Comparison of ENCODE assay signal across 1 cellular context in the genomic region with DNA sequence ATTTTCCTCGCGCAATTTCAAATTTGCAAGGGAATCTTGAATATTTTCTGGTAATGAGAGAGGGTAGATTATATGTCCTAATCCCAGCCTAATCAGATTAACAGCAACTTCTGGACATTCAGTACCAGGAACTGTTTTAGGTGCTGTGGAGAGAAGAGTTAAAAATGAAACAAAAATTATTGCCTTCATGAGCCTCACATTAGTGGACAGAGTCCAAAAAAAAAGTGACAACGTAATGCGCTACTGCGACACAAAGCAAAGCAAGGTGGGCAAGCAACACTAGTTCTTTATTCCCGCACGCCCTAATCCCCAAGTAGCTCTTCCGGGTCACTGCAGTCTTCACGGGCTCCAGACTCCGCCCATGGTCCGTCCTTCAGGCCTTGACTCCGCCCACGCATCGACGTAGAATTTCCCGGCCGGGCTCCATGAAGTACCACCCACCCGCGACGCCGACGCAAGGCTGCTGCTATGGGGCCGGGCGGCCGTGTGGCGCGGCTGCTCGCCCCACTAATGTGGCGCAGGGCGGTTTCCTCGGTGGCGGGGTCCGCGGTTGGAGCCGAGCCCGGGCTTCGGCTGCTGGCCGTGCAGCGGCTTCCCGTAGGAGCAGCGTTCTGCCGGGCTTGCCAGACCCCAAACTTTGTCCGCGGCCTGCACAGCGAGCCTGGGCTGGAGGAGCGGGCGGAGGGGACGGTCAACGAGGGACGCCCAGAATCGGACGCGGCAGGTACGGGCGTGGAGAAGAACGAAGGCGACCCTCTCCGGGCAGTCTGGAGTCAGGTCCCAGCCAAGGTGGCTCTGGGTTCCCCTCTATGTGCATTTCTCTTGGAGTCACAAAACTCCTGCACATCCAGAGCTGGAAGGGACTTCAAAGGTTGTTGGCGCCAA.
A peak's percentile ranks its signal among the peaks of the same experiment; 100 is the strongest.
TF ChIP-seq lines count a peak whose summit lies in the region.

TSS of gene MALSU1 (plus strand) at position 455 of the 885 bp plus-strand sequence. CDS start at position 469, 14 bp downstream.

TF ChIP-seq in HepG2, 621 proteins besides CTCF, POLR2A, EP300 and RAD21 (continued from another document and continues in another):
- TF ChIP-seq DMTF1 (CRISPR knock-in tag; IDR thresholded peaks at IDR 0.05): no peak
- no peak for TF ChIP-seq SATB2 (CRISPR knock-in tag; IDR thresholded peaks at IDR 0.05)
- no peak for TF ChIP-seq ZNF382 (CRISPR knock-in tag; IDR thresholded peaks at IDR 0.05; ENCODE audit: borderline replicate concordance)
- no peak for TF ChIP-seq ZNF839 (CRISPR knock-in tag; IDR thresholded peaks at IDR 0.05; ENCODE audit: borderline replicate concordance)
- TF ChIP-seq SIN3A (IDR thresholded peaks at IDR 0.05; ENCODE audit: borderline replicate concordance, low read depth, low read length): peak; percentile 70; the same call in 1 of the 2 replicates
- peak; percentile 25; the same call in 1 of the 2 replicates for TF ChIP-seq ARNTL (CRISPR knock-in tag; IDR thresholded peaks at IDR 0.05)
- TF ChIP-seq HOXA5 (CRISPR knock-in tag; IDR thresholded peaks at IDR 0.05): peak; percentile 67; the same call in 1 of the 2 replicates
- TF ChIP-seq, protein P1, sequence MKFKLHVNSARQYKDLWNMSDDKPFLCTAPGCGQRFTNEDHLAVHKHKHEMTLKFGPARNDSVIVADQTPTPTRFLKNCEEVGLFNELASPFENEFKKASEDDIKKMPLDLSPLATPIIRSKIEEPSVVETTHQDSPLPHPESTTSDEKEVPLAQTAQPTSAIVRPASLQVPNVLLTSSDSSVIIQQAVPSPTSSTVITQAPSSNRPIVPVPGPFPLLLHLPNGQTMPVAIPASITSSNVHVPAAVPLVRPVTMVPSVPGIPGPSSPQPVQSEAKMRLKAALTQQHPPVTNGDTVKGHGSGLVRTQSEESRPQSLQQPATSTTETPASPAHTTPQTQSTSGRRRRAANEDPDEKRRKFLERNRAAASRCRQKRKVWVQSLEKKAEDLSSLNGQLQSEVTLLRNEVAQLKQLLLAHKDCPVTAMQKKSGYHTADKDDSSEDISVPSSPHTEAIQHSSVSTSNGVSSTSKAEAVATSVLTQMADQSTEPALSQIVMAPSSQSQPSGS (CRISPR knock-in tag; IDR thresholded peaks at IDR 0.05): peak; percentile 60
- TF ChIP-seq, protein P2, sequence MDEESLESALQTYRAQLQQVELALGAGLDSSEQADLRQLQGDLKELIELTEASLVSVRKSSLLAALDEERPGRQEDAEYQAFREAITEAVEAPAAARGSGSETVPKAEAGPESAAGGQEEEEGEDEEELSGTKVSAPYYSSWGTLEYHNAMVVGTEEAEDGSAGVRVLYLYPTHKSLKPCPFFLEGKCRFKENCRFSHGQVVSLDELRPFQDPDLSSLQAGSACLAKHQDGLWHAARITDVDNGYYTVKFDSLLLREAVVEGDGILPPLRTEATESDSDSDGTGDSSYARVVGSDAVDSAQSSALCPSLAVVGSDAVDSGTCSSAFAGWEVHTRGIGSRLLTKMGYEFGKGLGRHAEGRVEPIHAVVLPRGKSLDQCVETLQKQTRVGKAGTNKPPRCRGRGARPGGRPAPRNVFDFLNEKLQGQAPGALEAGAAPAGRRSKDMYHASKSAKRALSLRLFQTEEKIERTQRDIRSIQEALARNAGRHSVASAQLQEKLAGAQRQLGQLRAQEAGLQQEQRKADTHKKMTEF (CRISPR knock-in tag; IDR thresholded peaks at IDR 0.05): peak; percentile 86
- no peak for TF ChIP-seq TSC22D2 (CRISPR knock-in tag; IDR thresholded peaks at IDR 0.05; ENCODE audit: borderline replicate concordance)
- TF ChIP-seq ZMYM4 (CRISPR knock-in tag; IDR thresholded peaks at IDR 0.05): peak; percentile 67; the same call in 1 of the 2 replicates
- peak; percentile 78; the same call in 1 of the 2 replicates for TF ChIP-seq ZBTB42 (CRISPR knock-in tag; IDR thresholded peaks at IDR 0.05)
- TF ChIP-seq THYN1 (CRISPR knock-in tag; IDR thresholded peaks at IDR 0.05; ENCODE audit: borderline replicate concordance, low read depth): no peak
- peak; percentile 83; the same call in 1 of the 2 replicates for TF ChIP-seq NFKB2 (CRISPR knock-in tag; IDR thresholded peaks at IDR 0.05; ENCODE audit: borderline replicate concordance)
- peak; percentile 57; the same call in 1 of the 2 replicates for TF ChIP-seq ZNF451 (CRISPR knock-in tag; IDR thresholded peaks at IDR 0.05)
- TF ChIP-seq NONO (IDR thresholded peaks at IDR 0.05): no peak
- TF ChIP-seq NONO (CRISPR knock-in tag; conservative IDR thresholded peaks at IDR 0.05): peak; percentile 87
- TF ChIP-seq SOX13 (IDR thresholded peaks at IDR 0.05): no peak
- TF ChIP-seq SOX13 (CRISPR knock-in tag; conservative IDR thresholded peaks at IDR 0.05 in 1 of 2, IDR thresholded peaks at IDR 0.05 in 1 of 2): no peak
- TF ChIP-seq TBX2 (CRISPR knock-in tag; IDR thresholded peaks at IDR 0.05; ENCODE audit: borderline replicate concordance): peak; percentile 92
- no peak for TF ChIP-seq TBX3 (IDR thresholded peaks at IDR 0.05; ENCODE audit: borderline replicate concordance)
- no peak for TF ChIP-seq DNMT1 (CRISPR knock-in tag; IDR thresholded peaks at IDR 0.05)
- TF ChIP-seq STAT5B (CRISPR knock-in tag; IDR thresholded peaks at IDR 0.05): no peak
- TF ChIP-seq FOXK1 (CRISPR knock-in tag; IDR thresholded peaks at IDR 0.05; ENCODE audit: borderline replicate concordance, low read depth): peak; percentile 50; the same call in 1 of the 2 replicates
- no peak for TF ChIP-seq NFE2 (CRISPR knock-in tag; IDR thresholded peaks at IDR 0.05)
- TF ChIP-seq BHLHE40 (IDR thresholded peaks at IDR 0.05; ENCODE audit: low read length): no peak
- peak; percentile 33 for TF ChIP-seq IKZF4 (CRISPR knock-in tag; IDR thresholded peaks at IDR 0.05; ENCODE audit: borderline replicate concordance, low read depth, not compliant biosample characterization)
- peak; percentile 86; the same call in 1 of the 2 replicates for TF ChIP-seq DR1 (CRISPR knock-in tag; IDR thresholded peaks at IDR 0.05)
- TF ChIP-seq, protein P3, sequence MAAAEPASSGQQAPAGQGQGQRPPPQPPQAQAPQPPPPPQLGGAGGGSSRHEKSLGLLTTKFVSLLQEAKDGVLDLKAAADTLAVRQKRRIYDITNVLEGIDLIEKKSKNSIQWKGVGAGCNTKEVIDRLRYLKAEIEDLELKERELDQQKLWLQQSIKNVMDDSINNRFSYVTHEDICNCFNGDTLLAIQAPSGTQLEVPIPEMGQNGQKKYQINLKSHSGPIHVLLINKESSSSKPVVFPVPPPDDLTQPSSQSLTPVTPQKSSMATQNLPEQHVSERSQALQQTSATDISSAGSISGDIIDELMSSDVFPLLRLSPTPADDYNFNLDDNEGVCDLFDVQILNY (CRISPR knock-in tag; conservative IDR thresholded peaks at IDR 0.05): no peak
- peak; percentile 69; the same call in 1 of the 2 replicates for TF ChIP-seq ZNF770 (CRISPR knock-in tag; IDR thresholded peaks at IDR 0.05)
- TF ChIP-seq ZNF841 (CRISPR knock-in tag; IDR thresholded peaks at IDR 0.05; ENCODE audit: borderline replicate concordance): no peak
- TF ChIP-seq, protein P4, sequence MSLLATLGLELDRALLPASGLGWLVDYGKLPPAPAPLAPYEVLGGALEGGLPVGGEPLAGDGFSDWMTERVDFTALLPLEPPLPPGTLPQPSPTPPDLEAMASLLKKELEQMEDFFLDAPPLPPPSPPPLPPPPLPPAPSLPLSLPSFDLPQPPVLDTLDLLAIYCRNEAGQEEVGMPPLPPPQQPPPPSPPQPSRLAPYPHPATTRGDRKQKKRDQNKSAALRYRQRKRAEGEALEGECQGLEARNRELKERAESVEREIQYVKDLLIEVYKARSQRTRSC (CRISPR knock-in tag; IDR thresholded peaks at IDR 0.05; ENCODE audit: low read depth): 0 out of 2 replicates have a peak, but pooled peaks have one; percentile 44
- TF ChIP-seq, protein P5, sequence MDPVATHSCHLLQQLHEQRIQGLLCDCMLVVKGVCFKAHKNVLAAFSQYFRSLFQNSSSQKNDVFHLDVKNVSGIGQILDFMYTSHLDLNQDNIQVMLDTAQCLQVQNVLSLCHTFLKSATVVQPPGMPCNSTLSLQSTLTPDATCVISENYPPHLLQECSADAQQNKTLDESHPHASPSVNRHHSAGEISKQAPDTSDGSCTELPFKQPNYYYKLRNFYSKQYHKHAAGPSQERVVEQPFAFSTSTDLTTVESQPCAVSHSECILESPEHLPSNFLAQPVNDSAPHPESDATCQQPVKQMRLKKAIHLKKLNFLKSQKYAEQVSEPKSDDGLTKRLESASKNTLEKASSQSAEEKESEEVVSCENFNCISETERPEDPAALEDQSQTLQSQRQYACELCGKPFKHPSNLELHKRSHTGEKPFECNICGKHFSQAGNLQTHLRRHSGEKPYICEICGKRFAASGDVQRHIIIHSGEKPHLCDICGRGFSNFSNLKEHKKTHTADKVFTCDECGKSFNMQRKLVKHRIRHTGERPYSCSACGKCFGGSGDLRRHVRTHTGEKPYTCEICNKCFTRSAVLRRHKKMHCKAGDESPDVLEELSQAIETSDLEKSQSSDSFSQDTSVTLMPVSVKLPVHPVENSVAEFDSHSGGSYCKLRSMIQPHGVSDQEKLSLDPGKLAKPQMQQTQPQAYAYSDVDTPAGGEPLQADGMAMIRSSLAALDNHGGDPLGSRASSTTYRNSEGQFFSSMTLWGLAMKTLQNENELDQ (CRISPR knock-in tag; IDR thresholded peaks at IDR 0.05; ENCODE audit: borderline replicate concordance): no peak
- TF ChIP-seq THAP11 (CRISPR knock-in tag; IDR thresholded peaks at IDR 0.05): peak; percentile 87
- peak; percentile 86 for TF ChIP-seq SMYD3 (CRISPR knock-in tag; IDR thresholded peaks at IDR 0.05)
- TF ChIP-seq SNAI1 (CRISPR knock-in tag; IDR thresholded peaks at IDR 0.05; ENCODE audit: borderline replicate concordance): peak; percentile 62
- TF ChIP-seq ASH2L (IDR thresholded peaks at IDR 0.05; ENCODE audit: insufficient read length, low read depth, low read length): peak; percentile 90
- TF ChIP-seq ZNF75D (CRISPR knock-in tag; IDR thresholded peaks at IDR 0.05; ENCODE audit: borderline replicate concordance): no peak
- TF ChIP-seq ZNF121 (CRISPR knock-in tag; IDR thresholded peaks at IDR 0.05): no peak
- no peak for TF ChIP-seq MED13 (CRISPR knock-in tag; IDR thresholded peaks at IDR 0.05)
- no peak for TF ChIP-seq AHDC1 (CRISPR knock-in tag; IDR thresholded peaks at IDR 0.05; ENCODE audit: borderline replicate concordance)
- no peak for TF ChIP-seq SMARCC2 (IDR thresholded peaks at IDR 0.05)
- no peak; the same call in 1 of the 2 replicates for TF ChIP-seq ZC3H4 (CRISPR knock-in tag; IDR thresholded peaks at IDR 0.05; ENCODE audit: borderline replicate concordance)
- peak; percentile 89 for TF ChIP-seq ARNT2 (CRISPR knock-in tag; IDR thresholded peaks at IDR 0.05; ENCODE audit: low read depth)
